Comparison of ENCODE assay signal across 1 cellular context in the genomic region with DNA sequence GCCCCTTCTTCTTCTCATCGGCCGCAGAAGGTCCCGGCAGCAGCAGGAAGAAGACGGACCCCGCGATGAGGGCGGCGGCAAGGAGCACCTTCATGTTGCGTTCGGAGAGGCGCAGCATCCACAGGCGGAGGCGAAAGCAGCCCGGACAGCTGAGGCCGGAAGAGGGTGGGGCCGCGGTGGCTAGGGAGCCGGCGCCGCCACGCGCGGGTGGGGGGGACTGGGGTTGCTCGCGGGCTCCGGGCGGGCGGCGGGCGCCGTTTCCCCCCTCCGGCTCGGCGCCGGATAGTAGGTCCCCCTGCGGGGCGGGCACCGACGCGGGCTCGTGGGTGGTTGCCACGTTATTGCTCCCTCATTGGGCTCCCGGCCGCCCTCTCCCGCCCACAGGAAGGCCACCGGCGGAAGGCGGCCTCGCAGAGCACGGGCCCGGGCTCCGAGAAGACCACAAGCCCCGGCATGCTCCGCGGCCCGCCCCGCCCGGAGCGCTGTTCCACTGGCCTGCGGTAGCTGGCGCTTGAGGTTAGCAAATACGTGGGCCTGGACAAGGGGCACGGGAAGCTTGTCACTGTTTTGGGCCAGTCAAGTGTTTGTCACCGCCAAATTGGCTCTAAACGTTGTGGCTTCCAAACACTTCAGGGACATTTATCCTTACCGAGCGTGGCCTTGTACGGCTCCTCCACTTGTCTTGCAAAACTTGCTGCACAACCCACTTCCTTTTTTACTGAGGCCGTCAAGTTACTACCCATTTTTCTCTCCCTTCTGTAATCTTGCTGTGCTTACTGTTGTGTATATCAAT.
TF ChIP-seq lines count a peak whose summit lies in the region.

A gene (minus strand): TSS at position 154 of the 793 bp plus-strand sequence. CDS start 36 bp downstream, at position 118.

TF ChIP-seq in SK-N-SH, 30 proteins besides CTCF, POLR2A, EP300 and RAD21 (continued from another document):
- peak; percentile 95 for TF ChIP-seq TAF1 (IDR thresholded peaks at IDR 0.05; ENCODE audit: borderline replicate concordance, low read depth, low read length)
- TF ChIP-seq, protein P1, sequence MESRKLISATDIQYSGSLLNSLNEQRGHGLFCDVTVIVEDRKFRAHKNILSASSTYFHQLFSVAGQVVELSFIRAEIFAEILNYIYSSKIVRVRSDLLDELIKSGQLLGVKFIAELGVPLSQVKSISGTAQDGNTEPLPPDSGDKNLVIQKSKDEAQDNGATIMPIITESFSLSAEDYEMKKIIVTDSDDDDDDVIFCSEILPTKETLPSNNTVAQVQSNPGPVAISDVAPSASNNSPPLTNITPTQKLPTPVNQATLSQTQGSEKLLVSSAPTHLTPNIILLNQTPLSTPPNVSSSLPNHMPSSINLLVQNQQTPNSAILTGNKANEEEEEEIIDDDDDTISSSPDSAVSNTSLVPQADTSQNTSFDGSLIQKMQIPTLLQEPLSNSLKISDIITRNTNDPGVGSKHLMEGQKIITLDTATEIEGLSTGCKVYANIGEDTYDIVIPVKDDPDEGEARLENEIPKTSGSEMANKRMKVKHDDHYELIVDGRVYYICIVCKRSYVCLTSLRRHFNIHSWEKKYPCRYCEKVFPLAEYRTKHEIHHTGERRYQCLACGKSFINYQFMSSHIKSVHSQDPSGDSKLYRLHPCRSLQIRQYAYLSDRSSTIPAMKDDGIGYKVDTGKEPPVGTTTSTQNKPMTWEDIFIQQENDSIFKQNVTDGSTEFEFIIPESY (IDR thresholded peaks at IDR 0.05; ENCODE audit: borderline replicate concordance, low read depth): 0 out of 2 replicates have a peak, but pooled peaks have one; percentile 10
- TF ChIP-seq EZH2phosphoT487 (IDR thresholded peaks at IDR 0.05; ENCODE audit: borderline replicate concordance, low read depth): no peak
- TF ChIP-seq CHD2 (IDR thresholded peaks at IDR 0.05; ENCODE audit: low read length, partially characterized antibody): peak; percentile 82
- TF ChIP-seq FOXJ3 (CRISPR knock-in tag; IDR thresholded peaks at IDR 0.05): no peak
- TF ChIP-seq GATA2 (CRISPR knock-in tag; IDR thresholded peaks at IDR 0.05): no peak
- peak; percentile 74; the same call in 1 of the 2 replicates for TF ChIP-seq SIN3A (IDR thresholded peaks at IDR 0.05; ENCODE audit: borderline replicate concordance, low read depth, low read length)
- TF ChIP-seq MXI1 (IDR thresholded peaks at IDR 0.05; ENCODE audit: low read depth, low read length): peak; percentile 86
- no peak for TF ChIP-seq RXRA (IDR thresholded peaks at IDR 0.05; ENCODE audit: borderline replicate concordance, low read depth)
- TF ChIP-seq YY1 (IDR thresholded peaks at IDR 0.05; ENCODE audit: low read depth): no peak
- TF ChIP-seq SMC3 (IDR thresholded peaks at IDR 0.05; ENCODE audit: low read depth, low read length): peak; percentile 62
- no peak for TF ChIP-seq FOXM1 (IDR thresholded peaks at IDR 0.05; ENCODE audit: low read depth)
- TF ChIP-seq, protein P2, sequence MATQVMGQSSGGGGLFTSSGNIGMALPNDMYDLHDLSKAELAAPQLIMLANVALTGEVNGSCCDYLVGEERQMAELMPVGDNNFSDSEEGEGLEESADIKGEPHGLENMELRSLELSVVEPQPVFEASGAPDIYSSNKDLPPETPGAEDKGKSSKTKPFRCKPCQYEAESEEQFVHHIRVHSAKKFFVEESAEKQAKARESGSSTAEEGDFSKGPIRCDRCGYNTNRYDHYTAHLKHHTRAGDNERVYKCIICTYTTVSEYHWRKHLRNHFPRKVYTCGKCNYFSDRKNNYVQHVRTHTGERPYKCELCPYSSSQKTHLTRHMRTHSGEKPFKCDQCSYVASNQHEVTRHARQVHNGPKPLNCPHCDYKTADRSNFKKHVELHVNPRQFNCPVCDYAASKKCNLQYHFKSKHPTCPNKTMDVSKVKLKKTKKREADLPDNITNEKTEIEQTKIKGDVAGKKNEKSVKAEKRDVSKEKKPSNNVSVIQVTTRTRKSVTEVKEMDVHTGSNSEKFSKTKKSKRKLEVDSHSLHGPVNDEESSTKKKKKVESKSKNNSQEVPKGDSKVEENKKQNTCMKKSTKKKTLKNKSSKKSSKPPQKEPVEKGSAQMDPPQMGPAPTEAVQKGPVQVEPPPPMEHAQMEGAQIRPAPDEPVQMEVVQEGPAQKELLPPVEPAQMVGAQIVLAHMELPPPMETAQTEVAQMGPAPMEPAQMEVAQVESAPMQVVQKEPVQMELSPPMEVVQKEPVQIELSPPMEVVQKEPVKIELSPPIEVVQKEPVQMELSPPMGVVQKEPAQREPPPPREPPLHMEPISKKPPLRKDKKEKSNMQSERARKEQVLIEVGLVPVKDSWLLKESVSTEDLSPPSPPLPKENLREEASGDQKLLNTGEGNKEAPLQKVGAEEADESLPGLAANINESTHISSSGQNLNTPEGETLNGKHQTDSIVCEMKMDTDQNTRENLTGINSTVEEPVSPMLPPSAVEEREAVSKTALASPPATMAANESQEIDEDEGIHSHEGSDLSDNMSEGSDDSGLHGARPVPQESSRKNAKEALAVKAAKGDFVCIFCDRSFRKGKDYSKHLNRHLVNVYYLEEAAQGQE (IDR thresholded peaks at IDR 0.05; ENCODE audit: low read depth, low read length): 0 out of 2 replicates have a peak, but pooled peaks have one; percentile 41
- TF ChIP-seq, protein P3, sequence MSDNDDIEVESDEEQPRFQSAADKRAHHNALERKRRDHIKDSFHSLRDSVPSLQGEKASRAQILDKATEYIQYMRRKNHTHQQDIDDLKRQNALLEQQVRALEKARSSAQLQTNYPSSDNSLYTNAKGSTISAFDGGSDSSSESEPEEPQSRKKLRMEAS (IDR thresholded peaks at IDR 0.05; ENCODE audit: low read depth): peak; percentile 36; the same call in 1 of the 2 replicates
- TF ChIP-seq NRF1 (IDR thresholded peaks at IDR 0.05; ENCODE audit: low read depth, low read length): no peak
- TF ChIP-seq, protein P4, sequence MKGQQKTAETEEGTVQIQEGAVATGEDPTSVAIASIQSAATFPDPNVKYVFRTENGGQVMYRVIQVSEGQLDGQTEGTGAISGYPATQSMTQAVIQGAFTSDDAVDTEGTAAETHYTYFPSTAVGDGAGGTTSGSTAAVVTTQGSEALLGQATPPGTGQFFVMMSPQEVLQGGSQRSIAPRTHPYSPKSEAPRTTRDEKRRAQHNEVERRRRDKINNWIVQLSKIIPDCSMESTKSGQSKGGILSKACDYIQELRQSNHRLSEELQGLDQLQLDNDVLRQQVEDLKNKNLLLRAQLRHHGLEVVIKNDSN (IDR thresholded peaks at IDR 0.05; ENCODE audit: borderline replicate concordance, low read depth): 0 out of 2 replicates have a peak, but pooled peaks have one; percentile 9
- TF ChIP-seq FOSL2 (IDR thresholded peaks at IDR 0.05; ENCODE audit: borderline replicate concordance, low read depth): no peak
- no peak for TF ChIP-seq NFIC (IDR thresholded peaks at IDR 0.05; ENCODE audit: borderline replicate concordance)
- TF ChIP-seq TCF12 (IDR thresholded peaks at IDR 0.05): no peak
- peak; percentile 21; the same call in 1 of the 2 replicates for TF ChIP-seq RCOR1 (IDR thresholded peaks at IDR 0.05; ENCODE audit: low read length)
- TF ChIP-seq RFX5 (IDR thresholded peaks at IDR 0.05; ENCODE audit: low read length): 0 out of 2 replicates have a peak, but pooled peaks have one; percentile 37
